Comparison of ENCODE assay signal across 28 cellular contexts in genomic region chr16:19683453-19684236, GRCh38.
"Had no signal": no experiment of that assay in that cellular context is flagged by ENCODE, and none has a peak within 500 bp of the region (broad histone marks: within the 10 kb centered on the region; RNA-seq: fewer than 3 reads in every experiment).

No MANE protein-coding gene starts in this region.

- H3K4me2 ChIP-seq: hepatocyte had no signal

- H3K27ac ChIP-seq: epithelial cell of prostate, esophagus muscularis mucosa, foreskin keratinocyte, gastroesophageal sphincter, heart left ventricle, hepatocyte, neutrophil, parathyroid adenoma, prostate gland, right atrium auricular region, sigmoid colon, stomach, transverse colon, vagina had no signal

- H3K27ac Mint-ChIP-seq: memory B cell; naive B cell; natural killer cell treated with Interleukin-12 subunit alpha and Interleukin-12 subunit beta and Interleukin-15 and Interleukin-18, amount 100 ng/mL, for 72 hours; stimulated activated effector memory CD8-positive, alpha-beta T cell treated with anti-CD3 and anti-CD28 coated beads, Interleukin-12 subunit alpha, Interleukin-12 subunit beta, amount 100 ng/mL, for 72 hours had no signal

- H3K4me3 Mint-ChIP-seq: memory B cell; naive B cell; natural killer cell treated with Interleukin-12 subunit alpha and Interleukin-12 subunit beta and Interleukin-15 and Interleukin-18, amount 100 ng/mL, for 72 hours; neural crest cell; stimulated activated effector memory CD8-positive, alpha-beta T cell treated with anti-CD3 and anti-CD28 coated beads, Interleukin-12 subunit alpha, Interleukin-12 subunit beta, amount 100 ng/mL, for 72 hours had no signal

- H3K27me3 ChIP-seq: esophagus muscularis mucosa, foreskin keratinocyte, gastroesophageal sphincter, heart left ventricle, hepatocyte, neutrophil, right atrium auricular region, sigmoid colon, stomach, transverse colon, vagina had no signal

- H3K79me2 ChIP-seq: hepatocyte, parathyroid adenoma had no signal

- H3K27me3 Mint-ChIP-seq: memory B cell; naive B cell; natural killer cell treated with Interleukin-12 subunit alpha and Interleukin-12 subunit beta and Interleukin-15 and Interleukin-18, amount 100 ng/mL, for 72 hours had no signal

- DNase-seq: cortex of kidney; effector CD4-positive, alpha-beta T cell; foreskin keratinocyte; heart left ventricle; kidney; mucosa of descending colon; naive B cell; sigmoid colon; stimulated activated CD4-positive, alpha-beta T cell treated with anti-CD3 and anti-CD28 coated beads, Interleukin-2, amount 100 ng/mL, for 24 hours; stimulated activated CD4-positive, alpha-beta T cell treated with anti-CD3 and anti-CD28 coated beads, Interleukin-4, amount 100 ng/mL, for 24 hours; stimulated activated naive CD4-positive, alpha-beta T cell treated with Interleukin-2 at 50 U/mL for 16 hours; stomach; transverse colon had no signal

- H3K4me1 Mint-ChIP-seq: memory B cell, naive B cell had no signal

- H3K9me3 Mint-ChIP-seq: memory B cell; natural killer cell treated with Interleukin-12 subunit alpha and Interleukin-12 subunit beta and Interleukin-15 and Interleukin-18, amount 100 ng/mL, for 72 hours; stimulated activated effector memory CD8-positive, alpha-beta T cell treated with anti-CD3 and anti-CD28 coated beads, Interleukin-12 subunit alpha, Interleukin-12 subunit beta, amount 100 ng/mL, for 72 hours had no signal

- FAIRE-seq: kidney had no signal

- H3K9ac ChIP-seq: parathyroid adenoma had no signal

- H3K4me1 ChIP-seq: esophagus muscularis mucosa, foreskin keratinocyte, gastroesophageal sphincter, prostate gland, sigmoid colon, stomach, transverse colon, vagina had no signal

- H3K4me3 ChIP-seq: esophagus muscularis mucosa, gastroesophageal sphincter, heart left ventricle, hepatocyte, lung, mucosa of descending colon, prostate gland, right atrium auricular region, sigmoid colon, stomach, transverse colon, vagina had no signal

- H3K9me3 ChIP-seq: esophagus muscularis mucosa, mucosa of descending colon, neutrophil, prostate gland, sigmoid colon, transverse colon, vagina had no signal

- H2AFZ ChIP-seq: hepatocyte, parathyroid adenoma had no signal

- ATAC-seq: foreskin keratinocyte; gastroesophageal sphincter; heart left ventricle; left lobe of liver; mucosa of descending colon; natural killer cell treated with Interleukin-12 subunit alpha and Interleukin-12 subunit beta and Interleukin-15 and Interleukin-18, amount 100 ng/mL, for 72 hours; stimulated activated effector memory CD8-positive, alpha-beta T cell treated with anti-CD3 and anti-CD28 coated beads, Interleukin-12 subunit alpha, Interleukin-12 subunit beta, amount 100 ng/mL, for 72 hours had no signal
